26 cellular contexts compared by ENCODE assay signal in the genomic region with DNA sequence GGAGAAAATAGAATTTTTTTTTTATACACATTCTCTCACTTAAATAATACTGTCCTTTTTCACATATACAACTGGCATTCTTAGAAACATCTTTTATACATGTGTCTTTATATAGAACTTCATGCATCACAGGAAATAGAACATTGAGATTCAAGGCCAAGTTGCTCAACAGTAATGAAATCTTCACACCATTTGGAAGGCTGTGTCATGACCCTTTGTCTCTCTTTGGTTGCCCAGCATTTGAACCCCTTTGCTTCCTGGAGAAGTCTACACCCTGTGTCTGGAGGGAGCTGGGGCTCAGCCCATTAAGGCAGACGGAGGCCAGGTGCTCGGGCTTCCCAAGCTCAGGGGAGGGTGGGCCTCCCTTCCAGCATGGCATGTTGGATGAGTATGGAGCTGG.
"Had no signal": no experiment of that assay in that cellular context is flagged by ENCODE, and none has a peak within 500 bp of the region (broad histone marks: within the 10 kb centered on the region; RNA-seq: fewer than 3 reads in every experiment).

No MANE protein-coding gene starts in this region.

- H3K9me3 Mint-ChIP-seq: dendritic cell treated with granulocyte-macrophage colony-stimulating factor and Interleukin-4, amounts not matched to agents 40 ng/mL and 50 ng/mL, for 4 days; immature natural killer cell; naive thymus-derived CD8-positive, alpha-beta T cell; nephron progenitor cell; stimulated activated memory B cell treated with anti-CD40 and anti-IgM and Interleukin-4, amounts not matched to agents 10 μg/mL and 1 μg/mL and 100 μg/mL, for 72 hours; type B pancreatic cell had no signal

- H3K4me3 Mint-ChIP-seq: dendritic cell treated with granulocyte-macrophage colony-stimulating factor and Interleukin-4, amounts not matched to agents 40 ng/mL and 50 ng/mL, for 4 days; immature natural killer cell; naive thymus-derived CD8-positive, alpha-beta T cell; nephron progenitor cell; stimulated activated memory B cell treated with anti-CD40 and anti-IgM and Interleukin-4, amounts not matched to agents 10 μg/mL and 1 μg/mL and 100 μg/mL, for 72 hours; type B pancreatic cell had no signal

- DNase-seq: cerebellar nuclear complex; colonic mucosa; effector memory CD4-positive, alpha-beta T cell; foreskin keratinocyte; hypothalamus; immature natural killer cell; left ventricle myocardium superior; lower lobe of right lung; naive thymus-derived CD8-positive, alpha-beta T cell; nephron progenitor cell; occipital lobe; ovary; posterior cingulate gyrus; psoas muscle; sigmoid colon; spleen; stimulated activated CD4-positive, alpha-beta T cell treated with anti-CD3 and anti-CD28 coated beads, Interleukin-4, amount 100 ng/mL, for 4 hours; stimulated activated naive CD8-positive, alpha-beta T cell treated with anti-CD3 and anti-CD28 coated beads, Interleukin-15, Interleukin-2, amounts not matched to agents 100 U/mL and 50 U/mL, for 24 hours; substantia nigra; testis; tibial artery had no signal

- H3K36me3 Mint-ChIP-seq: stimulated activated memory B cell treated with anti-CD40 and anti-IgM and Interleukin-4, amounts not matched to agents 10 μg/mL and 1 μg/mL and 100 μg/mL, for 72 hours had no signal

- H3K4me3 ChIP-seq: colonic mucosa, esophagus muscularis mucosa, lower lobe of right lung, ovary, psoas muscle, sigmoid colon, skin epidermis, spleen, testis, tibial artery had no signal

- H3K27me3 Mint-ChIP-seq: dendritic cell treated with granulocyte-macrophage colony-stimulating factor and Interleukin-4, amounts not matched to agents 40 ng/mL and 50 ng/mL, for 4 days; naive thymus-derived CD8-positive, alpha-beta T cell; stimulated activated memory B cell treated with anti-CD40 and anti-IgM and Interleukin-4, amounts not matched to agents 10 μg/mL and 1 μg/mL and 100 μg/mL, for 72 hours; type B pancreatic cell had no signal

- H3K4me1 Mint-ChIP-seq: immature natural killer cell; naive thymus-derived CD8-positive, alpha-beta T cell; stimulated activated memory B cell treated with anti-CD40 and anti-IgM and Interleukin-4, amounts not matched to agents 10 μg/mL and 1 μg/mL and 100 μg/mL, for 72 hours had no signal

- H3K27ac Mint-ChIP-seq: dendritic cell treated with granulocyte-macrophage colony-stimulating factor and Interleukin-4, amounts not matched to agents 40 ng/mL and 50 ng/mL, for 4 days; immature natural killer cell; naive thymus-derived CD8-positive, alpha-beta T cell; nephron progenitor cell; stimulated activated memory B cell treated with anti-CD40 and anti-IgM and Interleukin-4, amounts not matched to agents 10 μg/mL and 1 μg/mL and 100 μg/mL, for 72 hours; type B pancreatic cell had no signal
